In the genomic region with DNA sequence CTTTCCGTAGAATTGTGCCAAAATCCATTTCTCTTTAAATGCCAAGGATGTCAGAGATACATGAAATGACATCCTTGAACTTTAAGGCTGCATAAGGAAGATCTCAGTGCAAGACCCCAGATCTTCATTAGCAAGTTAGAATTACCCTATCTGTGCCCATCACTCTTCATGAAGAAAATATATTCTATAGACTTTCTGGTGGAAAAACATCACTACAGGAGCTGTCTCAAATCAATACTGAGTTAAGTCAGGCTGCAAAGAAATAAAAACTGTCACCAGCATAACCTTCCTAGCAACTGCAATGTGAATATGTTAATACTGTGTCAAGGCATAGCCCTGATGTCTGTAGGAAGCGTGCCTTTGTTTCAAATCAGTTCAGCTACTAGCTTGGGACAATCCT, we compare ENCODE assay signal across 31 cellular contexts.
"Had no signal": no experiment of that assay in that cellular context is flagged by ENCODE, and none has a peak within 500 bp of the region (broad histone marks: within the 10 kb centered on the region; RNA-seq: fewer than 3 reads in every experiment).

No MANE protein-coding gene starts in this region.

- H3K4me3 Mint-ChIP-seq: naive thymus-derived CD8-positive, alpha-beta T cell; natural killer cell treated with Interleukin-12 subunit alpha and Interleukin-12 subunit beta and Interleukin-15 and Interleukin-18, amount 100 ng/mL, for 72 hours; nephron progenitor cell; neural progenitor cell; stimulated activated memory B cell treated with anti-CD40 and anti-IgM and Interleukin-4, amounts not matched to agents 10 μg/mL and 1 μg/mL and 100 μg/mL, for 72 hours had no signal

- H3K9ac ChIP-seq: neural progenitor cell, parathyroid adenoma had no signal

- FAIRE-seq: small intestine, urothelium cell line had no signal

- ATAC-seq: naive thymus-derived CD8-positive, alpha-beta T cell; natural killer cell treated with Interleukin-12 subunit alpha and Interleukin-12 subunit beta and Interleukin-15 and Interleukin-18, amount 100 ng/mL, for 72 hours; psoas muscle; right cardiac atrium; right lobe of liver; stimulated activated memory B cell treated with anti-CD40 and anti-IgM and Interleukin-4, amounts not matched to agents 10 μg/mL and 1 μg/mL and 100 μg/mL, for 72 hours; stimulated activated naive CD8-positive, alpha-beta T cell treated with anti-CD3 and anti-CD28 coated beads, Interleukin-15, Interleukin-2, amounts not matched to agents 100 U/mL and 50 U/mL, for 24 hours had no signal

- H3K4me2 ChIP-seq: neural progenitor cell had no signal

- H3K27me3 Mint-ChIP-seq: naive thymus-derived CD8-positive, alpha-beta T cell; natural killer cell treated with Interleukin-12 subunit alpha and Interleukin-12 subunit beta and Interleukin-15 and Interleukin-18, amount 100 ng/mL, for 72 hours; progenitor cell of endocrine pancreas; stimulated activated memory B cell treated with anti-CD40 and anti-IgM and Interleukin-4, amounts not matched to agents 10 μg/mL and 1 μg/mL and 100 μg/mL, for 72 hours had no signal

- H2AFZ ChIP-seq: neural progenitor cell, parathyroid adenoma had no signal

- H3K27ac Mint-ChIP-seq: naive thymus-derived CD8-positive, alpha-beta T cell; natural killer cell treated with Interleukin-12 subunit alpha and Interleukin-12 subunit beta and Interleukin-15 and Interleukin-18, amount 100 ng/mL, for 72 hours; nephron progenitor cell; neural progenitor cell; progenitor cell of endocrine pancreas; stimulated activated memory B cell treated with anti-CD40 and anti-IgM and Interleukin-4, amounts not matched to agents 10 μg/mL and 1 μg/mL and 100 μg/mL, for 72 hours had no signal

- H3K4me3 ChIP-seq: neural progenitor cell, ovary, psoas muscle, right lobe of liver, sigmoid colon, spleen, stomach, thoracic aorta, thyroid gland, tibial nerve, upper lobe of left lung, vagina had no signal

- H3K27ac ChIP-seq: neural progenitor cell, ovary, parathyroid adenoma, psoas muscle, right lobe of liver, sigmoid colon, spleen, stomach, thoracic aorta, thyroid gland, tibial nerve, upper lobe of left lung, vagina had no signal

- H3K27me3 ChIP-seq: neural progenitor cell, ovary, right lobe of liver, sigmoid colon, spleen, stomach, thyroid gland, tibial nerve, upper lobe of left lung, vagina had no signal

- DNase-seq: naive thymus-derived CD8-positive, alpha-beta T cell; nephron progenitor cell; occipital lobe; ovary; posterior cingulate gyrus; psoas muscle; right cardiac atrium; right lobe of liver; sigmoid colon; small intestine; spleen; stimulated activated CD4-positive, alpha-beta T cell treated with anti-CD3 and anti-CD28 coated beads, Interleukin-12 subunit alpha, Interleukin-12 subunit beta, amount 100 ng/mL, for 4 hours; stimulated activated CD4-positive, alpha-beta T cell treated with anti-CD3 and anti-CD28 coated beads, Interleukin-1b, Interleukin-23, amount 100 ng/mL, for 48 hours; stimulated activated CD4-positive, alpha-beta T cell treated with anti-CD3 and anti-CD28 coated beads, Interleukin-4, amount 100 ng/mL, for 1 hour; stimulated activated CD4-positive, alpha-beta T cell treated with anti-CD3 and anti-CD28 coated beads, Interleukin-4, amount 100 ng/mL, for 4 hours; stimulated activated CD8-positive, alpha-beta memory T cell treated with anti-CD3 and anti-CD28 coated beads, Interleukin-4, amount 100 ng/mL, for 48 hours; stimulated activated naive CD4-positive, alpha-beta T cell; stimulated activated naive CD8-positive, alpha-beta T cell treated with anti-CD3 and anti-CD28 coated beads, Interleukin-15, Interleukin-2, amounts not matched to agents 100 U/mL and 50 U/mL, for 24 hours; stomach; thyroid gland; trophoblast cell; upper lobe of left lung had no signal

- H3K79me2 ChIP-seq: parathyroid adenoma had no signal

- H3K36me3 ChIP-seq: ovary, right lobe of liver, thoracic aorta, thyroid gland, upper lobe of left lung, vagina had no signal

- H3K4me1 ChIP-seq: neural progenitor cell, parathyroid adenoma, psoas muscle, right lobe of liver, sigmoid colon, spleen, stomach, thyroid gland, tibial nerve, upper lobe of left lung, vagina had no signal

- H3K4me1 Mint-ChIP-seq: nephron progenitor cell; neural progenitor cell; stimulated activated memory B cell treated with anti-CD40 and anti-IgM and Interleukin-4, amounts not matched to agents 10 μg/mL and 1 μg/mL and 100 μg/mL, for 72 hours had no signal

- H3K9me3 ChIP-seq: psoas muscle, right lobe of liver, thoracic aorta, thyroid gland, vagina had no signal
